Comparison of ENCODE assay signal across 8 cellular contexts in the genomic region with DNA sequence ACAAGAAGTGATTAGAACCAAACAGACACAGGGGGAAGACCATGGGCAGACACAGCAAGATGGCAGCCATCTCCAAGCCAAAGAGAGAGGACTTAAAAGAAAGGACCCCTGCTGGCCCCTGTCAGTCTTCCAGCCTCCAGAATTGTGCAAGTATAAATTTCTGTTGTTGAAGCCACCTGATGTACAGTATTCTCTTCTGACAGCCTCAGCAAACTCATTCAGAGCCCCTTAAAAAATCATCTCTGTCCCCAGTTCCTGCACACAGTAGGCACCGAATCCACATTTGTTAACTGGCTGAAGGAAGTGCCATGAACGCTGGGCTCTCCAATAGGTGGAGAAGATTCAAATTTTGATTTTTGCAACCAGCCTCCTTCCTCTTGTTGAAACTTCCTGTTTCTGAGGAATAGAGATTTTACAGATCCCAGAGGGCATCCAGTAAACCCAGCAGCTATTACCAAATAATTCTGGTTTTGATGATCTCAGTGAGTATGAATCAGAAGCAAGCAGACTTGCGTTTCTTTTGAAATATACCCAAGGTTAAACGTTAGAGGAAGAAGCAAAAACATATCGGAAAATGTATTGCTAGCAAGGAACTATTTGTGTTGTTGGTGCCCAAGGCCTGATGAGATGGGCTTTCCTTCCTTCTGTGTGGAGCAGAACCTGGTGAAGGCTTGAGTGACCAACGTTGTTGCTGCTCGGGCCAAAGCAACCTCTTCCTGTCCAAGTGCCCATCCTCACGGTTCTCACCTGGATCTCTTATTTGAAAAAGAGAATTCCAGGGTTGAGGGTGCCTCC. TPM values are rescaled to one million over a fixed set of nuclear protein-coding genes. Genes with fewer than 3 reads are reported as not detected.
DNase-seq lines count a peak whose midpoint lies in the region; ATAC-seq, FAIRE-seq and TF ChIP-seq lines count a peak whose summit lies in the region.

No MANE protein-coding gene starts in this region.

- H3K9me3 ChIP-seq in BLaER1 treated with 17β-estradiol and CSF1 and Interleukin-3, amounts not matched to agents 10 nM and 100 nM (replicated peaks in 1 of 11) = peaks cover 0 to 12% (median 0%) of the 10 kb centered on the region in 11 experiments; a peak in 6 of 22 replicates
- H3K9me3 ChIP-seq in mammary epithelial cell (replicated peaks; ENCODE audit: insufficient read depth, low read length) = no peaks in the 10 kb centered on the region
- H3K9me3 ChIP-seq in mucosa of descending colon = no peaks in the 10 kb centered on the region
- no peaks in the 10 kb centered on the region for H3K9me3 ChIP-seq in kidney (ENCODE audit: control insufficient read depth in 1 of 2, low read length in 2 of 2)

- no peaks in the 10 kb centered on the region for H3K79me2 ChIP-seq in mammary epithelial cell (ENCODE audit: insufficient read depth, low read length)

- CTCF ChIA-PET in mammary epithelial cell (lab: Charles Lee; ENCODE audit: low non-redundant PET) = no interaction called here

- H4K20me1 ChIP-seq in BLaER1 treated with 17β-estradiol and CSF1 and Interleukin-3, amounts not matched to agents 10 nM and 100 nM = no peaks in the 10 kb centered on the region
- no peaks in the 10 kb centered on the region for H4K20me1 ChIP-seq in mammary epithelial cell (ENCODE audit: insufficient read depth, low read length)

- in situ Hi-C loops in mammary epithelial cell (cut with MboI; ENCODE audit: low sequenced_read_pairs in 2 of 2) = loop anchor here in 1 of 2 donors (5.0 kb wide), 1 partner anchor 41 kb away; no protein-coding TSS in a partner anchor

- TF ChIP-seq POLR2A in NB4 (IDR thresholded peaks at IDR 0.05; ENCODE audit: extremely low read depth, insufficient read length) = no peak

- H3K27me3 ChIP-seq in BLaER1 treated with 17β-estradiol and CSF1 and Interleukin-3, amounts not matched to agents 10 nM and 100 nM = no peaks in the 10 kb centered on the region
- H3K27me3 ChIP-seq in mammary epithelial cell (ENCODE audit: insufficient read depth, low read length) = no peaks in the 10 kb centered on the region

- no TSS peak for BruUV-seq in mammary epithelial cell (replicated peaks; lab: Mats Ljungman, UMichigan)

- WGBS in mammary epithelial cell (ENCODE audit: low coverage, missing lambda C conversion rate) = 51% methylated on average over 8 of the region's 8 CpGs

- H3K9ac ChIP-seq in BLaER1 treated with 17β-estradiol and CSF1 and Interleukin-3, amounts not matched to agents 10 nM and 100 nM = peak overlapping the region in 8 of 11 experiments; percentile 14 to 79 (median 71); a peak in 16 of 22 replicates
- H3K9ac ChIP-seq in mammary epithelial cell (ENCODE audit: insufficient read depth, low read length) = no peak overlapping the region
- H3K9ac ChIP-seq in kidney (ENCODE audit: low read length in 2 of 2) = no peak overlapping the region

- intact Hi-C loops in mammary epithelial cell (cut with micrococcal nuclease) (no loop called here), mucosa of descending colon (cut with DNase I, micrococcal nuclease) (no loop called here), kidney (cut with DNase I) (no loop called here)

- peak overlapping the region in 3 of 10 experiments; percentile 3 to 11 (median 8); a peak in 2 of 20 replicates for H3K4me3 ChIP-seq in BLaER1 treated with 17β-estradiol and CSF1 and Interleukin-3, amounts not matched to agents 10 nM and 100 nM
- H3K4me3 ChIP-seq in NB4 (ENCODE audit: low read depth, low read length) (no peak overlapping the region), mammary epithelial cell (replicated peaks in 1 of 3; ENCODE audit: insufficient read depth in 1 of 3, low read depth in 2 of 3, low read length in 3 of 3) (no peak overlapping the region), mucosa of descending colon (no peak overlapping the region), kidney (ENCODE audit: low read length in 2 of 2) (no peak overlapping the region)

- DNase-seq in NB4 (ENCODE audit: low read depth) = peak; percentile 96
- DNase-seq in mammary epithelial cell = peak; percentile 84
- no peak for DNase-seq in mucosa of descending colon
- DNase-seq in NCI-H1092 (lab: John Stamatoyannopoulos, UW) = no peak
- no peak for DNase-seq in kidney

- dilution Hi-C loops in mammary epithelial cell (cut with HindIII; ENCODE audit: low sequenced_read_pairs) = no loop called here

- peak overlapping the region; percentile 61 for H2AFZ ChIP-seq in mammary epithelial cell (ENCODE audit: low read depth, low read length)

- peak; percentile 23 for TF ChIP-seq CTCF in NB4 (IDR thresholded peaks at IDR 0.05; ENCODE audit: low read depth, low read length)
- TF ChIP-seq CTCF in mammary epithelial cell (conservative IDR thresholded peaks at IDR 0.05 in 1 of 2, IDR thresholded peaks at IDR 0.05 in 1 of 2; ENCODE audit: extremely low read depth in 1 of 2, insufficient read depth in 1 of 2, low read depth in 1 of 2, low read length in 2 of 2) = no peak
- TF ChIP-seq CTCF in mucosa of descending colon (IDR thresholded peaks at IDR 0.05) = no peak
- TF ChIP-seq CTCF in kidney (IDR thresholded peaks at IDR 0.05; ENCODE audit: borderline replicate concordance, extremely low read depth, insufficient read depth) = no peak

- no peaks in the 10 kb centered on the region for H3K36me3 ChIP-seq in BLaER1 treated with 17β-estradiol and CSF1 and Interleukin-3, amounts not matched to agents 10 nM and 100 nM
- H3K36me3 ChIP-seq in mammary epithelial cell (ENCODE audit: insufficient read depth, low read length) = no peaks in the 10 kb centered on the region
- H3K36me3 ChIP-seq in mucosa of descending colon (ENCODE audit: low read depth) = no peaks in the 10 kb centered on the region
- no peaks in the 10 kb centered on the region for H3K36me3 ChIP-seq in kidney (ENCODE audit: control insufficient read depth in 1 of 2, insufficient read depth in 2 of 2, low read length in 2 of 2)

- no peak for FAIRE-seq in kidney (lab: Jason Lieb, UNC)

- H3K4me2 ChIP-seq in BLaER1 treated with 17β-estradiol and CSF1 and Interleukin-3, amounts not matched to agents 10 nM and 100 nM = peak overlapping the region; percentile 14 to 95 (median 66); a peak in 19 of 22 replicates
- peak overlapping the region; percentile 32 for H3K4me2 ChIP-seq in mammary epithelial cell (ENCODE audit: insufficient read depth, low read depth, low read length)

- H3K27ac ChIP-seq in BLaER1 treated with 17β-estradiol and CSF1 and Interleukin-3, amounts not matched to agents 10 nM and 100 nM = peak overlapping the region; percentile 61 to 94 (median 81)
- H3K27ac ChIP-seq in mammary epithelial cell (ENCODE audit: insufficient read depth, low read depth, low read length) = peak overlapping the region; percentile 65
- H3K27ac ChIP-seq in kidney (ENCODE audit: low read depth in 2 of 2, low read length in 2 of 2) = peak overlapping the region in 1 of 2 donors; percentile 23

- peaks cover 10 to 99% (median 66%) of the 10 kb centered on the region in 10 experiments; a peak in 18 of 20 replicates for H3K4me1 ChIP-seq in BLaER1 treated with 17β-estradiol and CSF1 and Interleukin-3, amounts not matched to agents 10 nM and 100 nM
- H3K4me1 ChIP-seq in mammary epithelial cell (ENCODE audit: insufficient read depth, low read length) (peaks cover 67% of the 10 kb centered on the region), mucosa of descending colon (ENCODE audit: low read depth) (no peaks in the 10 kb centered on the region), kidney (ENCODE audit: control insufficient read depth in 1 of 2, insufficient read depth in 1 of 2, low read depth in 1 of 2, low read length in 2 of 2) (no peaks in the 10 kb centered on the region)

- ATAC-seq in mucosa of descending colon (peak; percentile 6), HG03571 (IDR thresholded peaks at IDR 0.05; ENCODE audit: unreplicated experiment) (no peak), HG03521 (IDR thresholded peaks at IDR 0.05; ENCODE audit: unreplicated experiment) (no peak)

RNA-seq across cellular contexts. Expression of a gene that starts 47.7 kb away (rescaled TPM):
- total RNA-seq in mammary epithelial cell (1 to 10 TPM; 4.2 to 5.2 TPM), mucosa of descending colon (1 to 10 TPM; 2.4 to 4.9 (median 3.6) TPM), kidney (6.8 TPM)
- polyA plus RNA-seq in mammary epithelial cell (2.0 TPM), kidney (ENCODE audit: insufficient read depth, low read depth, low replicate concordance) (0.95 TPM)
- polyA minus RNA-seq in mammary epithelial cell = 0.93 TPM

RNA-seq across cellular contexts. Expression of a gene that starts 55.5 kb away (rescaled TPM):
- total RNA-seq in mammary epithelial cell (10 to 100 TPM; 89.9 to 92.9 TPM), mucosa of descending colon (100 to 1,000 TPM; 160 to 166 (median 162) TPM), kidney (149 TPM)
- polyA plus RNA-seq in mammary epithelial cell (30.6 TPM), kidney (ENCODE audit: insufficient read depth, low read depth, low replicate concordance) (20.6 TPM)
- 126 TPM for polyA minus RNA-seq in mammary epithelial cell

Comparison
In these comparisons a context has a peak if more than half of its experiments do, and no peak if none do; other contexts are left out.
1. H3K9ac ChIP-seq: peak in BLaER1 treated with 17β-estradiol and CSF1 and Interleukin-3, amounts not matched to agents 10 nM and 100 nM (8 of 11); none in mammary epithelial cell (single experiment) and kidney (0 of 2).
2. DNase-seq: peak in NB4 (single experiment) and mammary epithelial cell (single experiment); none in mucosa of descending colon (0 of 3), NCI-H1092 (single experiment) and kidney (single experiment).